14 cellular contexts compared by ENCODE assay signal in genomic region chr15:40328176-40328575, GRCh38. TPM values are rescaled to one million over a fixed set of nuclear protein-coding genes. Genes with fewer than 3 reads are reported as not detected.
DNase-seq lines count a peak whose midpoint lies in the region; FAIRE-seq and TF ChIP-seq lines count a peak whose summit lies in the region.
"Had no signal": no experiment of that assay in that cellular context is flagged by ENCODE, and none has a peak within 500 bp of the region (broad histone marks: within the 10 kb centered on the region; RNA-seq: fewer than 3 reads in every experiment).

No MANE protein-coding gene starts in this region.

- TF ChIP-seq POLR2A in thyroid gland (IDR thresholded peaks at IDR 0.05) = no peak

- H3K36me3 ChIP-seq in HUES64 (ENCODE audit: insufficient read depth, low read length) (no peaks in the 10 kb centered on the region), iPS-20b (ENCODE audit: insufficient read depth, low read depth, low read length) (no peaks in the 10 kb centered on the region; the same call in 1 of the 2 replicates), thyroid gland (no peaks in the 10 kb centered on the region)
- H3K36me3 ChIP-seq: ovary had no signal

- no peak overlapping the region for H3K4me3 ChIP-seq in HUES64 (ENCODE audit: low read length)
- H3K4me3 ChIP-seq in iPS-20b (ENCODE audit: low read length) = peak overlapping the region; percentile 47; the same call in 1 of the 2 replicates
- H3K4me3 ChIP-seq in thyroid gland (replicated peaks in 1 of 3) = no peak overlapping the region
- H3K4me3 ChIP-seq: GM12878, ovary had no signal

- no peaks in the 10 kb centered on the region for H3K9me3 ChIP-seq in HUES64 (ENCODE audit: insufficient read depth, low read depth, low read length)
- no peaks in the 10 kb centered on the region for H3K9me3 ChIP-seq in iPS-20b (ENCODE audit: insufficient read depth, low read depth, low read length)
- H3K9me3 ChIP-seq in thyroid gland = no peaks in the 10 kb centered on the region
- H3K9me3 ChIP-seq: ovary had no signal

- peaks cover 48% of the 10 kb centered on the region for H3K4me1 ChIP-seq in HUES64 (ENCODE audit: insufficient read depth, low read length)
- H3K4me1 ChIP-seq in iPS-20b (ENCODE audit: insufficient read depth, low read length) = peaks cover 43% of the 10 kb centered on the region
- H3K4me1 ChIP-seq in thyroid gland = peaks cover 61 to 83% of the 10 kb centered on the region in 2 donors

- TF ChIP-seq CTCF in thyroid gland (IDR thresholded peaks at IDR 0.05) = no peak

- 58% methylated on average over 3 of the region's 3 CpGs for WGBS in HUES64
- WGBS in thyroid gland, 2 donors = 53 to 59% methylated on average over 3 of the region's 3 CpGs

- H3K27me3 ChIP-seq in HUES64 (ENCODE audit: insufficient read depth, low read length) (peaks cover 16% of the 10 kb centered on the region), iPS-20b (ENCODE audit: insufficient read depth, low read length) (peaks cover 21% of the 10 kb centered on the region), thyroid gland (no peaks in the 10 kb centered on the region)
- H3K27me3 ChIP-seq: ovary had no signal

- intact Hi-C loops in thyroid gland (cut with DNase I) = no loop called here

- H3K27ac ChIP-seq in HUES64 (ENCODE audit: low read depth, low read length) (peak overlapping the region; percentile 42; the same call in 1 of the 2 replicates), iPS-20b (ENCODE audit: low read length) (no peak overlapping the region), thyroid gland (peak overlapping the region; percentile 95 to 99 (median 99))

- DNase-seq in astrocyte of the hippocampus (ENCODE audit: low read depth, low spot score) (peak; percentile 64), thyroid gland (no peak), DMS53 (lab: John Stamatoyannopoulos, UW) (no peak), GM19239 (ENCODE audit: insufficient read length, low spot score) (no peak)
- DNase-seq in stimulated activated CD4-positive, alpha-beta T cell treated with anti-CD3 and anti-CD28 coated beads, Interleukin-15, amount 100 ng/mL, for 24 hours = no peak
- DNase-seq: activated CD4-positive, CD25-positive, alpha-beta regulatory T cell treated with anti-CD3 and anti-CD28 coated beads, Interleukin-2, amount 50 U/mL, for 72 hours; NCI-H1436 treated with DMSO at 0.1 percent for 48 hours; ovary; stimulated activated CD4-positive, alpha-beta T cell treated with anti-CD3 and anti-CD28 coated beads, Interleukin-4, amount 100 ng/mL, for 1 hour had no signal

- peak overlapping the region; percentile 34; the same call in 1 of the 2 replicates for H3K9ac ChIP-seq in HUES64 (ENCODE audit: low read depth, low read length)
- peak overlapping the region; percentile 13; the same call in 1 of the 2 replicates for H3K9ac ChIP-seq in iPS-20b (ENCODE audit: low read depth, low read length)

- no peak for FAIRE-seq in GM19239 (lab: Jason Lieb, UNC)
- FAIRE-seq: GM12878, H54 had no signal

RNA-seq across cellular contexts. Expression of gene INAFM2, which starts 4.7 kb away (rescaled TPM):
- polyA plus RNA-seq in HUES64 (2013, experiment 1 of 2) = 18.2 TPM
- polyA plus RNA-seq in HUES64 (2013, experiment 2 of 2) = 20.2 TPM
- 10 to 100 TPM; 47.5 to 86.9 (median 63.8) TPM for total RNA-seq in thyroid gland

RNA-seq across cellular contexts. Expression of gene CCDC9B, which starts 12.6 kb away (rescaled TPM):
- polyA plus RNA-seq in HUES64 (2013, experiment 1 of 2) = 0.80 TPM
- 0.13 TPM for polyA plus RNA-seq in HUES64 (2013, experiment 2 of 2)
- 100 to 1,000 TPM in 2 of 4 donors, 10 to 100 TPM in 2; 54.2 to 126 (median 97.5) TPM for total RNA-seq in thyroid gland

RNA-seq across cellular contexts. Expression of gene PLCB2, which starts 20.4 kb away (rescaled TPM):
- 7.3 TPM for polyA plus RNA-seq in HUES64 (2013, experiment 1 of 2)
- polyA plus RNA-seq in HUES64 (2013, experiment 2 of 2) = 11.2 TPM
- total RNA-seq in thyroid gland = 1 to 10 TPM; 1.7 to 7.2 (median 4.1) TPM

RNA-seq across cellular contexts. Expression of gene PHGR1, which starts 22.7 kb away (rescaled TPM):
- polyA plus RNA-seq in HUES64 (2013, experiment 1 of 2) = not detected
- polyA plus RNA-seq in HUES64 (2013, experiment 2 of 2) = not detected
- not detected for total RNA-seq in thyroid gland
- total RNA-seq: GM12878 had no signal
- polyA plus RNA-seq: GM12878, IgD-negative memory B cell had no signal

RNA-seq across cellular contexts. Expression of gene DISP2, which starts 29.8 kb away (rescaled TPM):
- polyA plus RNA-seq in HUES64 (2013, experiment 1 of 2) = 0.45 TPM
- 0.89 TPM for polyA plus RNA-seq in HUES64 (2013, experiment 2 of 2)
- total RNA-seq in thyroid gland = 1 to 10 TPM in 3 of 4 donors, under 1 TPM in 1; 0.81 to 5.9 (median 3.6) TPM
- total RNA-seq: GM12878 had no signal
